Comparison of ENCODE assay signal across 15 cellular contexts in the genomic region with DNA sequence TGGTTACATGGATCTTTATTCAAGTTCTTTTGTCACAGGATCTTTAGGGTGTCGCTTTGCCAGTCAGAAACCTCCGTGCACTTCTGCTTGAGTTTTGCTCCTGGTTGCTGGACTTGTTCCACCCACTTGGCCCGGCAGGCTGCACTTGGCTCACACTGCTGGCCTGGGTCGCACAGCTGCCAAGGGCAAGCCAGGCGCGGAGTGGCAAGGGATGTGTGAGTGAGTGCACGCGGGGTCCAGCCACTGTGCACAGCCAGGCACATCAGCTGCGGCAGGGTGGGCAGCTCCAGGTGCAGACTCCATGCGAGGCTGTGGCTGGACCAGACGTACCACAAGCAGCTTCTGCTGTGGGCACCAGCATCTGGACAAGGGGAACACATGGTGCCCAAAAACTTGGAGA.
"Had no signal": no experiment of that assay in that cellular context is flagged by ENCODE, and none has a peak within 500 bp of the region (broad histone marks: within the 10 kb centered on the region; RNA-seq: fewer than 3 reads in every experiment).

No MANE protein-coding gene starts in this region.

- H3K9me3 ChIP-seq: left lung, mucosa of descending colon, neutrophil, suprapubic skin had no signal

- H3K4me1 ChIP-seq: suprapubic skin had no signal

- H3K27me3 ChIP-seq: left lung, neutrophil, suprapubic skin had no signal

- ATAC-seq: activated CD4-positive, alpha-beta T cell treated with anti-CD3 and anti-CD28 coated beads for 36 hours; activated CD8-positive, alpha-beta memory T cell treated with anti-CD3 and anti-CD28 coated beads, Interleukin-2, amount 10 ng/mL, durations not matched to agents 7 days and 5 days; activated T-helper 17 cell treated with anti-CD3 and anti-CD28 coated beads, Interleukin-2, amount 50 U/mL, for 72 hours; left lung; mucosa of descending colon; naive thymus-derived CD8-positive, alpha-beta T cell had no signal

- H3K27ac ChIP-seq: epithelial cell of prostate, left lung, neutrophil, skin epidermis, suprapubic skin had no signal

- H3K4me3 ChIP-seq: left lung, mucosa of descending colon, skin epidermis, suprapubic skin had no signal

- DNase-seq: activated CD4-positive, alpha-beta memory T cell treated with anti-CD3 and anti-CD28 coated beads for 36 hours; activated CD4-positive, alpha-beta T cell treated with anti-CD3 and anti-CD28 coated beads for 36 hours; activated CD8-positive, alpha-beta memory T cell treated with anti-CD3 and anti-CD28 coated beads, Interleukin-2, amount 10 ng/mL, durations not matched to agents 7 days and 5 days; activated naive CD4-positive, alpha-beta T cell; activated naive CD8-positive, alpha-beta T cell treated with anti-CD3 and anti-CD28 coated beads, Interleukin-2, amount 10 ng/mL, durations not matched to agents 7 days and 5 days; foreskin fibroblast; left lung; mucosa of descending colon; naive thymus-derived CD8-positive, alpha-beta T cell; SW 1271 had no signal
